Comparison of ENCODE assay signal across 9 cellular contexts in the genomic region with DNA sequence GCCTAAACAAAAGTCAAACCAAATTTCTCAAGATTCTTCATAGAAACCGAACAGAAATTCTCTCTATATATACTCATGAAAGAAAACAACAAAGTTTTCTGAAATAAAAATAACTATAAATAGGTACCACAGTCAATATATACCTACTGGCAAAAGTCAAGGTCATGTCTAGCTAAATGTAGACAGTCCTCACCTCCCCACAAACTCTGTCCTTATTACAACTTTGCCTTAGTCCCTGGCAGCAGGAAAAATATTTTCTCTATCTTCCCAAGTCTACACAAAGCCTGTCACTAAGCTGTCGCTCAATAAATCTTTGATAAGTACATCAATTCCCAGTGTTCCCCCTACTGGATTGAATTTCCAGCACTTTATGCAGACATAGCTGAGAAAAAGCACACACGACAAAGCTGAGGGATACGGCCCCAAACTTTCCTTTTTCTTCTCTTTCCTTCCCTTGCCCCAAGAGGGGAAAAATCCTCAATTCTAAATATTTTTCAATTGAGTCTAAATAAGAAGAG. TPM values are rescaled to one million over a fixed set of nuclear protein-coding genes. Genes with fewer than 3 reads are reported as not detected.
A peak's percentile ranks its signal among the peaks of the same experiment; 100 is the strongest.
DNase-seq lines count a peak whose midpoint lies in the region; ATAC-seq and TF ChIP-seq lines count a peak whose summit lies in the region.
"Had no signal": no experiment of that assay in that cellular context is flagged by ENCODE, and none has a peak within 500 bp of the region (broad histone marks: within the 10 kb centered on the region; RNA-seq: fewer than 3 reads in every experiment).

No MANE protein-coding gene starts in this region.

- H3K4me2 ChIP-seq in PC-3 (ENCODE audit: low read length), result peak overlapping the region; percentile 97

- H3K27ac ChIP-seq in PC-3 (ENCODE audit: low read length), result no peak overlapping the region
- peak overlapping the region in 2 of 5 donors; percentile 30 to 48 for H3K27ac ChIP-seq in adrenal gland

- H3K36me3 Mint-ChIP-seq in Caco-2 (ENCODE audit: insufficient read depth, unreplicated experiment), result peaks cover 23% of the 10 kb centered on the region
- H3K36me3 Mint-ChIP-seq in progenitor cell of endocrine pancreas (ENCODE audit: insufficient read depth), result peaks cover 5% of the 10 kb centered on the region

- H3K27me3 ChIP-seq in Caco-2 (replicated peaks; ENCODE audit: control insufficient read depth, insufficient read depth, low read length), result no peaks in the 10 kb centered on the region
- H3K27me3 ChIP-seq in PC-3 (ENCODE audit: low read length), result no peaks in the 10 kb centered on the region
- H3K27me3 ChIP-seq in adrenal gland, result no peaks in the 10 kb centered on the region

- no peak for ATAC-seq in PC-3

- H3K4me1 ChIP-seq in Caco-2, result peaks cover 35% of the 10 kb centered on the region
- peaks cover 38% of the 10 kb centered on the region for H3K4me1 ChIP-seq in PC-3 (ENCODE audit: insufficient read depth, low read length)
- peaks cover 27 to 58% of the 10 kb centered on the region in 2 donors for H3K4me1 ChIP-seq in adrenal gland (replicated peaks in 1 of 2)

- no peaks in the 10 kb centered on the region; the same call in 1 of the 2 replicates for H3K36me3 ChIP-seq in Caco-2 (ENCODE audit: control insufficient read depth, insufficient read depth, low read length)
- no peaks in the 10 kb centered on the region for H3K36me3 ChIP-seq in PC-3 (ENCODE audit: low read depth, low read length)
- H3K36me3 ChIP-seq in adrenal gland (replicated peaks in 1 of 2), result no peaks in the 10 kb centered on the region

- no peak for TF ChIP-seq POLR2A in adrenal gland (IDR thresholded peaks at IDR 0.05)

- H3K4me3 ChIP-seq in Caco-2 (ENCODE audit: low read depth, low read length), result no peak overlapping the region
- peak overlapping the region; percentile 96; the same call in 1 of the 2 replicates for H3K4me3 ChIP-seq in PC-3 (ENCODE audit: low read length)
- peak overlapping the region; percentile 98 for H3K4me3 ChIP-seq in epithelial cell of proximal tubule (ENCODE audit: low read depth, low read length)
- H3K4me3 ChIP-seq in adrenal gland, result peak overlapping the region in 1 of 4 donors; percentile 76

- H3F3A ChIP-seq in PC-3 (ENCODE audit: low read length, unreplicated experiment), result no peaks in the 10 kb centered on the region

- DNase-seq in Caco-2 (no peak), PC-3 (no peak), epithelial cell of proximal tubule (ENCODE audit: low read depth) (no peak), progenitor cell of endocrine pancreas (ENCODE audit: low spot score, unreplicated experiment) (no peak), adrenal gland (no peak), NCI-H1694 (lab: John Stamatoyannopoulos, UW) (no peak), cerebellum (ENCODE audit: low spot score) (no peak), CD1c-positive myeloid dendritic cell (ENCODE audit: extremely low spot score) (no peak)
- DNase-seq: NCI-H1105 had no signal

- H3K4me3 Mint-ChIP-seq in Caco-2 (ENCODE audit: unreplicated experiment) (peak overlapping the region; percentile 68), progenitor cell of endocrine pancreas (ENCODE audit: low read depth) (peak overlapping the region; percentile 92)

- CTCF ChIA-PET in Caco-2 (lab: Charles Lee), result no interaction called here
- CTCF ChIA-PET in PC-3 (lab: Charles Lee), result no interaction called here

- POLR2A ChIA-PET in Caco-2 (lab: Charles Lee) (interaction anchor here (1.6 kb wide), 1 partner anchor 102 kb away, joined by 11 read pairs; no protein-coding TSS in a partner anchor), PC-3 (lab: Charles Lee; ENCODE audit: unreplicated experiment) (no interaction called here)

- H3K9me2 ChIP-seq in PC-3 (replicated peaks; ENCODE audit: low read length), result no peaks in the 10 kb centered on the region

- peaks cover 47% of the 10 kb centered on the region for H4K20me1 ChIP-seq in PC-3 (ENCODE audit: low read length)

- intact Hi-C loops in Caco-2 (cut with micrococcal nuclease; ENCODE audit: unreplicated experiment), result loop anchor here (5.0 kb wide), 2 partner anchors 229 to 329 kb away; no protein-coding TSS in a partner anchor
- intact Hi-C loops in PC-3 (cut with micrococcal nuclease), result loop anchor here (5.0 kb wide), 1 partner anchor 71 kb away; the partner anchor contains the start of gene CSNK2A2
- intact Hi-C loops in adrenal gland (cut with DNase I), result no loop called here

- H3K9ac ChIP-seq in PC-3 (ENCODE audit: low read length), result peak overlapping the region; percentile 24; the same call in 1 of the 2 replicates

- no peak overlapping the region for H2AFZ ChIP-seq in PC-3 (ENCODE audit: low read length)

- H3K9me3 ChIP-seq in Caco-2 (no peaks in the 10 kb centered on the region), PC-3 (ENCODE audit: low read length) (no peaks in the 10 kb centered on the region), adrenal gland (replicated peaks in 1 of 3) (no peaks in the 10 kb centered on the region)

- H3K9me3 Mint-ChIP-seq in Caco-2 (ENCODE audit: unreplicated experiment), result no peaks in the 10 kb centered on the region
- H3K9me3 Mint-ChIP-seq in progenitor cell of endocrine pancreas (ENCODE audit: low read depth), result peaks cover 5% of the 10 kb centered on the region

- no peaks in the 10 kb centered on the region for H3K27me3 Mint-ChIP-seq in Caco-2 (ENCODE audit: insufficient read depth, unreplicated experiment)
- no peaks in the 10 kb centered on the region for H3K27me3 Mint-ChIP-seq in progenitor cell of endocrine pancreas

- no TSS peak for BruUV-seq in Caco-2 (replicated peaks; lab: Mats Ljungman, UMichigan)
- no TSS peak for BruUV-seq in PC-3 (replicated peaks; lab: Mats Ljungman, UMichigan)

- peaks cover 72% of the 10 kb centered on the region for H3K79me2 ChIP-seq in PC-3 (ENCODE audit: low read length)

- TF ChIP-seq CTCF in Caco-2 (IDR thresholded peaks at IDR 0.05; ENCODE audit: insufficient read depth in 1 of 2, low read depth in 1 of 2, low read length in 1 of 2, severe bottlenecking in 1 of 2, unreplicated experiment in 1 of 2) (no peak), PC-3 (conservative IDR thresholded peaks at IDR 0.05; ENCODE audit: low read depth, low read length) (no peak), epithelial cell of proximal tubule (conservative IDR thresholded peaks at IDR 0.05; ENCODE audit: low read depth, low read length) (no peak), progenitor cell of endocrine pancreas (IDR thresholded peaks at IDR 0.05; ENCODE audit: unreplicated experiment) (no peak), adrenal gland (IDR thresholded peaks at IDR 0.05) (no peak)

- H3K4me1 Mint-ChIP-seq in Caco-2 (ENCODE audit: low read depth, unreplicated experiment), result peaks cover 36% of the 10 kb centered on the region
- H3K4me1 Mint-ChIP-seq in progenitor cell of endocrine pancreas (ENCODE audit: low read depth), result peaks cover 41% of the 10 kb centered on the region

- 48 to 58% (median 50%) methylated on average over 4 of the region's 4 CpGs for WGBS in adrenal gland, 4 donors

- H3K27ac Mint-ChIP-seq in Caco-2 (ENCODE audit: unreplicated experiment) (peak overlapping the region; percentile 49), progenitor cell of endocrine pancreas (no peak overlapping the region)

RNA-seq across cellular contexts. Expression of gene CFAP20, which starts 2.7 kb away (rescaled TPM):
- total RNA-seq in Caco-2 (2022), result 69.4 and 73.2 TPM in 2 replicates
- 43.3 and 58.3 TPM in 2 replicates for total RNA-seq in PC-3 (2014; rRNA removed)
- total RNA-seq in epithelial cell of proximal tubule, result 38.6 and 63.2 TPM in 2 replicates
- 45.9 and 52.4 TPM in 2 replicates for total RNA-seq in progenitor cell of endocrine pancreas
- 10 to 100 TPM; 18.6 to 57.9 (median 33.4) TPM for total RNA-seq in adrenal gland
- polyA plus RNA-seq in adrenal gland, result 10 to 100 TPM; 17.1 to 62.5 (median 18.4) TPM
- total RNA-seq in cerebellum, result 61.4 TPM

Comparison
In these comparisons a context has a peak if more than half of its experiments do, and no peak if none do; other contexts are left out.
1. intact Hi-C loops: an anchor here in Caco-2 (5.0 kb wide) and PC-3 (5.0 kb wide); none called in adrenal gland.